Comparison of ENCODE assay signal across 18 cellular contexts in the genomic region with DNA sequence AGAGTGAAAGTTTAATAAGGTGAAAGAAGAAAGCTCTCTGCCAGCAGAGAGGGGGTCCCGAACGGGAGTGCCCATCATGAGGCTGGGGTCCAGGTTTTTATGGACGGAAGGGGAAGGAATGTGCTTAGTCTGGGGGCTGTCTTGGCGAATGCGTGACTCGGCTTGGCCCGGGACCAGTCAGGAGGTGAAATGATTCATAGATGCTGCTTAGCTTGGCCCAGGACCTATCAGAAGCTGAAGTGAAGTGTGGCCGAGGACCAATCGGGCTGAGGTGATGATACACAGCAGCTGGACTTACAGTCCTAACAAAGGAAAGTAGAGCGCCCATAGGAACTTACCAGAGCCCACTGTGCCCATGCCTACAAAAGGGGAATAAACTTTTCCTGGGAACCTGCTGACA. TPM values are rescaled to one million over a fixed set of nuclear protein-coding genes. Genes with fewer than 3 reads are reported as not detected.
DNase-seq lines count a peak whose midpoint lies in the region; ATAC-seq and TF ChIP-seq lines count a peak whose summit lies in the region.
"Had no signal": no experiment of that assay in that cellular context is flagged by ENCODE, and none has a peak within 500 bp of the region (broad histone marks: within the 10 kb centered on the region; RNA-seq: fewer than 3 reads in every experiment).

No MANE protein-coding gene starts in this region.

- TF ChIP-seq CTCF in WTC11 (IDR thresholded peaks at IDR 0.05) = no peak

- H3K36me3 Mint-ChIP-seq in WTC11 = no peaks in the 10 kb centered on the region
- H3K36me3 Mint-ChIP-seq: IgD-negative memory B cell had no signal

- H3K9me3 ChIP-seq in right cardiac atrium (ENCODE audit: control insufficient read depth, low read length) = no peaks in the 10 kb centered on the region

- ATAC-seq in left ventricle myocardium superior = peak; percentile 13
- ATAC-seq in Right ventricle myocardium inferior = no peak
- ATAC-seq in WTC11 = peak; percentile 15
- ATAC-seq in right cardiac atrium = peak in 1 of 2 donors; percentile 67
- no peak for ATAC-seq in GM21526 (IDR thresholded peaks at IDR 0.05; ENCODE audit: low FRiP score, unreplicated experiment)
- ATAC-seq in GM21381 (IDR thresholded peaks at IDR 0.05; ENCODE audit: unreplicated experiment) = no peak
- ATAC-seq: HCT116 had no signal

- no peaks in the 10 kb centered on the region; the same call in 1 of the 2 replicates for H3K9me3 Mint-ChIP-seq in WTC11
- H3K9me3 Mint-ChIP-seq: CD4-positive, alpha-beta T cell; IgD-negative memory B cell had no signal

- CTCF ChIA-PET in WTC11 (lab: Charles Lee) = no interaction called here

- H3K27ac Mint-ChIP-seq in WTC11 = no peak overlapping the region
- H3K27ac Mint-ChIP-seq: B cell; CD4-positive, alpha-beta T cell had no signal

- H3K27me3 Mint-ChIP-seq in WTC11 (ENCODE audit: low read depth) = peaks cover 15% of the 10 kb centered on the region
- H3K27me3 Mint-ChIP-seq: B cell; CD4-positive, alpha-beta T cell; IgD-negative memory B cell had no signal

- no peak overlapping the region for H3K4me3 Mint-ChIP-seq in WTC11
- H3K4me3 Mint-ChIP-seq: B cell had no signal

- H3K27ac ChIP-seq in right cardiac atrium (ENCODE audit: low read length) = no peak overlapping the region
- H3K27ac ChIP-seq: RWPE1 had no signal

- intact Hi-C loops in left ventricle myocardium superior (cut with micrococcal nuclease) (no loop called here), Right ventricle myocardium inferior (cut with DNase I) (no loop called here), right cardiac atrium (cut with DNase I) (no loop called here)

- no peaks in the 10 kb centered on the region for H3K4me1 ChIP-seq in right cardiac atrium (ENCODE audit: control insufficient read depth, insufficient read depth, low read length)

- DNase-seq in left ventricle myocardium superior (peak; percentile 26), Right ventricle myocardium inferior (ENCODE audit: missing footprints) (no peak), WTC11 (ENCODE audit: low spot score) (no peak), right cardiac atrium (peak; percentile 45 to 65 (median 65)), NCI-H2029 treated with DMSO at 0.1 percent for 48 hours (lab: John Stamatoyannopoulos, UW) (no peak)
- DNase-seq: CD4-positive, alpha-beta T cell; DND-41; MV-4-11; NCI-H1417 treated with DMSO at 0.1 percent for 48 hours; NCI-H2081; NCI-H524 treated with DMSO at 0.1 percent for 48 hours; OCI-M1 had no signal

- no peak overlapping the region for H3K4me3 ChIP-seq in right cardiac atrium (ENCODE audit: low read length)

- POLR2A ChIA-PET in WTC11 (lab: Charles Lee) = interaction anchor here (0.6 kb wide), 1 partner anchor 10 kb away, joined by 3 read pairs; no protein-coding TSS in a partner anchor

- 56% methylated on average over 10 of the region's 10 CpGs for WGBS in right cardiac atrium

- H3K27me3 ChIP-seq in right cardiac atrium (ENCODE audit: control insufficient read depth, insufficient read depth) = no peaks in the 10 kb centered on the region

- H3K4me1 Mint-ChIP-seq in WTC11 = peaks cover 8% of the 10 kb centered on the region

TF ChIP-seq in WTC11, 78 proteins besides CTCF, POLR2A, EP300 and RAD21:
- TF ChIP-seq RELA (CRISPR knock-in tag; IDR thresholded peaks at IDR 0.05; ENCODE audit: borderline replicate concordance) (no peak), NFATC4 (CRISPR knock-in tag; IDR thresholded peaks at IDR 0.05) (no peak), TCF7 (CRISPR knock-in tag; IDR thresholded peaks at IDR 0.05; ENCODE audit: low read depth) (no peak), ESRRA (CRISPR knock-in tag; IDR thresholded peaks at IDR 0.05; ENCODE audit: borderline replicate concordance) (no peak), ZNF219 (CRISPR knock-in tag; IDR thresholded peaks at IDR 0.05; ENCODE audit: borderline replicate concordance) (no peak), RORB (CRISPR knock-in tag; IDR thresholded peaks at IDR 0.05) (no peak), OVOL2 (CRISPR knock-in tag; IDR thresholded peaks at IDR 0.05; ENCODE audit: borderline replicate concordance) (no peak), PRRX2 (CRISPR knock-in tag; IDR thresholded peaks at IDR 0.05) (no peak), EMX1 (CRISPR knock-in tag; IDR thresholded peaks at IDR 0.05) (no peak), NR3C1 (CRISPR knock-in tag; conservative IDR thresholded peaks at IDR 0.05; ENCODE audit: low read depth) (no peak), TP53 (CRISPR knock-in tag; IDR thresholded peaks at IDR 0.05) (no peak)
- TF ChIP-seq, protein P1, sequence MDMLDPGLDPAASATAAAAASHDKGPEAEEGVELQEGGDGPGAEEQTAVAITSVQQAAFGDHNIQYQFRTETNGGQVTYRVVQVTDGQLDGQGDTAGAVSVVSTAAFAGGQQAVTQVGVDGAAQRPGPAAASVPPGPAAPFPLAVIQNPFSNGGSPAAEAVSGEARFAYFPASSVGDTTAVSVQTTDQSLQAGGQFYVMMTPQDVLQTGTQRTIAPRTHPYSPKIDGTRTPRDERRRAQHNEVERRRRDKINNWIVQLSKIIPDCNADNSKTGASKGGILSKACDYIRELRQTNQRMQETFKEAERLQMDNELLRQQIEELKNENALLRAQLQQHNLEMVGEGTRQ (CRISPR knock-in tag; IDR thresholded peaks at IDR 0.05) = no peak
- TF ChIP-seq, protein P2, sequence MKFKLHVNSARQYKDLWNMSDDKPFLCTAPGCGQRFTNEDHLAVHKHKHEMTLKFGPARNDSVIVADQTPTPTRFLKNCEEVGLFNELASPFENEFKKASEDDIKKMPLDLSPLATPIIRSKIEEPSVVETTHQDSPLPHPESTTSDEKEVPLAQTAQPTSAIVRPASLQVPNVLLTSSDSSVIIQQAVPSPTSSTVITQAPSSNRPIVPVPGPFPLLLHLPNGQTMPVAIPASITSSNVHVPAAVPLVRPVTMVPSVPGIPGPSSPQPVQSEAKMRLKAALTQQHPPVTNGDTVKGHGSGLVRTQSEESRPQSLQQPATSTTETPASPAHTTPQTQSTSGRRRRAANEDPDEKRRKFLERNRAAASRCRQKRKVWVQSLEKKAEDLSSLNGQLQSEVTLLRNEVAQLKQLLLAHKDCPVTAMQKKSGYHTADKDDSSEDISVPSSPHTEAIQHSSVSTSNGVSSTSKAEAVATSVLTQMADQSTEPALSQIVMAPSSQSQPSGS (CRISPR knock-in tag; IDR thresholded peaks at IDR 0.05; ENCODE audit: borderline replicate concordance, low read depth) = no peak
- TF ChIP-seq, protein P3, sequence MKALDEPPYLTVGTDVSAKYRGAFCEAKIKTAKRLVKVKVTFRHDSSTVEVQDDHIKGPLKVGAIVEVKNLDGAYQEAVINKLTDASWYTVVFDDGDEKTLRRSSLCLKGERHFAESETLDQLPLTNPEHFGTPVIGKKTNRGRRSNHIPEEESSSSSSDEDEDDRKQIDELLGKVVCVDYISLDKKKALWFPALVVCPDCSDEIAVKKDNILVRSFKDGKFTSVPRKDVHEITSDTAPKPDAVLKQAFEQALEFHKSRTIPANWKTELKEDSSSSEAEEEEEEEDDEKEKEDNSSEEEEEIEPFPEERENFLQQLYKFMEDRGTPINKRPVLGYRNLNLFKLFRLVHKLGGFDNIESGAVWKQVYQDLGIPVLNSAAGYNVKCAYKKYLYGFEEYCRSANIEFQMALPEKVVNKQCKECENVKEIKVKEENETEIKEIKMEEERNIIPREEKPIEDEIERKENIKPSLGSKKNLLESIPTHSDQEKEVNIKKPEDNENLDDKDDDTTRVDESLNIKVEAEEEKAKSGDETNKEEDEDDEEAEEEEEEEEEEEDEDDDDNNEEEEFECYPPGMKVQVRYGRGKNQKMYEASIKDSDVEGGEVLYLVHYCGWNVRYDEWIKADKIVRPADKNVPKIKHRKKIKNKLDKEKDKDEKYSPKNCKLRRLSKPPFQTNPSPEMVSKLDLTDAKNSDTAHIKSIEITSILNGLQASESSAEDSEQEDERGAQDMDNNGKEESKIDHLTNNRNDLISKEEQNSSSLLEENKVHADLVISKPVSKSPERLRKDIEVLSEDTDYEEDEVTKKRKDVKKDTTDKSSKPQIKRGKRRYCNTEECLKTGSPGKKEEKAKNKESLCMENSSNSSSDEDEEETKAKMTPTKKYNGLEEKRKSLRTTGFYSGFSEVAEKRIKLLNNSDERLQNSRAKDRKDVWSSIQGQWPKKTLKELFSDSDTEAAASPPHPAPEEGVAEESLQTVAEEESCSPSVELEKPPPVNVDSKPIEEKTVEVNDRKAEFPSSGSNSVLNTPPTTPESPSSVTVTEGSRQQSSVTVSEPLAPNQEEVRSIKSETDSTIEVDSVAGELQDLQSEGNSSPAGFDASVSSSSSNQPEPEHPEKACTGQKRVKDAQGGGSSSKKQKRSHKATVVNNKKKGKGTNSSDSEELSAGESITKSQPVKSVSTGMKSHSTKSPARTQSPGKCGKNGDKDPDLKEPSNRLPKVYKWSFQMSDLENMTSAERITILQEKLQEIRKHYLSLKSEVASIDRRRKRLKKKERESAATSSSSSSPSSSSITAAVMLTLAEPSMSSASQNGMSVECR (CRISPR knock-in tag; IDR thresholded peaks at IDR 0.05; ENCODE audit: borderline replicate concordance) = no peak
- TF ChIP-seq, protein P4, sequence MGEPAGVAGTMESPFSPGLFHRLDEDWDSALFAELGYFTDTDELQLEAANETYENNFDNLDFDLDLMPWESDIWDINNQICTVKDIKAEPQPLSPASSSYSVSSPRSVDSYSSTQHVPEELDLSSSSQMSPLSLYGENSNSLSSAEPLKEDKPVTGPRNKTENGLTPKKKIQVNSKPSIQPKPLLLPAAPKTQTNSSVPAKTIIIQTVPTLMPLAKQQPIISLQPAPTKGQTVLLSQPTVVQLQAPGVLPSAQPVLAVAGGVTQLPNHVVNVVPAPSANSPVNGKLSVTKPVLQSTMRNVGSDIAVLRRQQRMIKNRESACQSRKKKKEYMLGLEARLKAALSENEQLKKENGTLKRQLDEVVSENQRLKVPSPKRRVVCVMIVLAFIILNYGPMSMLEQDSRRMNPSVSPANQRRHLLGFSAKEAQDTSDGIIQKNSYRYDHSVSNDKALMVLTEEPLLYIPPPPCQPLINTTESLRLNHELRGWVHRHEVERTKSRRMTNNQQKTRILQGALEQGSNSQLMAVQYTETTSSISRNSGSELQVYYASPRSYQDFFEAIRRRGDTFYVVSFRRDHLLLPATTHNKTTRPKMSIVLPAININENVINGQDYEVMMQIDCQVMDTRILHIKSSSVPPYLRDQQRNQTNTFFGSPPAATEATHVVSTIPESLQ (CRISPR knock-in tag; IDR thresholded peaks at IDR 0.05) = no peak
- TF ChIP-seq, protein P5, sequence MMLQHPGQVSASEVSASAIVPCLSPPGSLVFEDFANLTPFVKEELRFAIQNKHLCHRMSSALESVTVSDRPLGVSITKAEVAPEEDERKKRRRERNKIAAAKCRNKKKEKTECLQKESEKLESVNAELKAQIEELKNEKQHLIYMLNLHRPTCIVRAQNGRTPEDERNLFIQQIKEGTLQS (CRISPR knock-in tag; conservative IDR thresholded peaks at IDR 0.05) = no peak
TF ChIP-seq in WTC11: peak in this region for 0.

RNA-seq across cellular contexts. Expression of a gene that starts 3.9 kb away (rescaled TPM):
- 8.8 TPM for total RNA-seq in left ventricle myocardium superior
- total RNA-seq in Right ventricle myocardium inferior = 6.5 TPM
- total RNA-seq in WTC11 (2021) = 10.8 to 15.1 TPM (median 14.5 TPM) in 3 replicates
- total RNA-seq in right cardiac atrium = 10 to 100 TPM in 1 of 4 donors, 1 to 10 TPM in 3; 7.4 to 11.2 (median 8.9) TPM
- 2.7 TPM for polyA plus RNA-seq in right cardiac atrium

Comparison
In these comparisons a context has a peak if more than half of its experiments do, and no peak if none do; other contexts are left out.
1. ATAC-seq: peak in left ventricle myocardium superior (single experiment) and WTC11 (single experiment); none in Right ventricle myocardium inferior (single experiment), GM21526 (single experiment) and GM21381 (single experiment).
2. DNase-seq: peak in left ventricle myocardium superior (single experiment) and right cardiac atrium (3 of 3); none in Right ventricle myocardium inferior (single experiment), WTC11 (single experiment) and NCI-H2029 treated with DMSO at 0.1 percent for 48 hours (single experiment).